Comparison of ENCODE assay signal across 8 cellular contexts in genomic region chr11:25981998-25982397, GRCh38.
A peak's percentile ranks its signal among the peaks of the same experiment; 100 is the strongest.
DNase-seq lines count a peak whose midpoint lies in the region; ATAC-seq, FAIRE-seq and TF ChIP-seq lines count a peak whose summit lies in the region.

No MANE protein-coding gene starts in this region.

- RAD21 ChIA-PET in GM12878 (lab: Charles Lee; ENCODE audit: unreplicated experiment): interaction anchor here (0.9 to 3.3 kb wide), 16 partner anchors 8 to 295 kb away, joined by 3 to 20 read pairs (median 4); no protein-coding TSS in a partner anchor

- H3K36me3 ChIP-seq in GM12878 (ENCODE audit: control insufficient read depth in 2 of 2, insufficient read depth in 2 of 2, low read length in 1 of 2): no peaks in the 10 kb centered on the region
- no peaks in the 10 kb centered on the region for H3K36me3 ChIP-seq in uterus

- H3K4me3 ChIP-seq in GM12878 (no peak overlapping the region), uterus (no peak overlapping the region)

- WGBS in GM12878 (ENCODE audit: insufficient coverage, insufficient replicate concordance, low lambda C conversion rate, missing lambda C conversion rate): 12% methylated on average over 4 of the region's 4 CpGs

- H3K4me1 ChIP-seq in GM12878 (ENCODE audit: control insufficient read depth, insufficient read depth, low read length): peaks cover 5% of the 10 kb centered on the region; the same call in 1 of the 2 replicates
- H3K4me1 ChIP-seq in uterus: no peaks in the 10 kb centered on the region

- peak; percentile 91 for TF ChIP-seq RAD21 in GM12878 (IDR thresholded peaks at IDR 0.05; ENCODE audit: insufficient read depth, low read depth, low read length)

- no peaks in the 10 kb centered on the region for H3K27me3 ChIP-seq in GM12878 (replicated peaks in 1 of 2; ENCODE audit: control insufficient read depth in 2 of 2, insufficient read depth in 2 of 2, low read length in 1 of 2)
- no peaks in the 10 kb centered on the region for H3K27me3 ChIP-seq in uterus

- no peak overlapping the region for H3K27ac ChIP-seq in GM12878 (ENCODE audit: control insufficient read depth, insufficient read depth)
- H3K27ac ChIP-seq in uterus: no peak overlapping the region

- H4K20me1 ChIP-seq in GM12878 (ENCODE audit: control insufficient read depth, insufficient read depth): no peaks in the 10 kb centered on the region

- POLR2A ChIA-PET in GM12878 (lab: Charles Lee): no interaction called here

- CTCF ChIA-PET in GM12878 (lab: Yijun Ruan, JAX): interaction anchor here (0.6 to 4.7 kb wide), 37 partner anchors 8 to 305 kb away, joined by 3 to 46 read pairs (median 4); no protein-coding TSS in a partner anchor

- H3K4me2 ChIP-seq in GM12878 (ENCODE audit: control insufficient read depth, insufficient read depth): no peak overlapping the region; the same call in 1 of the 2 replicates

- in situ Hi-C loops in GM12878 (cut with MboI): loop anchor here (5.0 kb wide), 2 partner anchors 240 to 295 kb away; no protein-coding TSS in a partner anchor

- SMC1A ChIA-PET in GM12878 (lab: Charles Lee; ENCODE audit: uncharacterized antibody, unreplicated experiment): interaction anchor here (0.5 to 2.4 kb wide), 18 partner anchors 9 to 863 kb away, joined by 3 to 16 read pairs (median 3); no protein-coding TSS in a partner anchor

- TF ChIP-seq EP300 in GM12878 (IDR thresholded peaks at IDR 0.05; ENCODE audit: borderline replicate concordance in 1 of 2, control insufficient read depth in 1 of 2, low read depth in 2 of 2, low read length in 2 of 2): no peak

- TF ChIP-seq CTCF in GM12878 (IDR thresholded peaks at IDR 0.05 in 2 of 3, conservative IDR thresholded peaks at IDR 0.05 in 1 of 3; ENCODE audit: control insufficient read depth in 2 of 3, extremely low read depth in 1 of 3, insufficient read depth in 1 of 3, low read depth in 3 of 3, low read length in 3 of 3) (peak; percentile 39 to 65 (median 51); a peak in 5 of 6 replicates), uterus (IDR thresholded peaks at IDR 0.05) (peak; percentile 47 to 62 (median 56))

- no peak overlapping the region; the same call in 1 of the 2 replicates for H2AFZ ChIP-seq in GM12878 (ENCODE audit: control insufficient read depth, low read depth, low read length)

- TF ChIP-seq POLR2A in GM12878 (IDR thresholded peaks at IDR 0.05; ENCODE audit: low read depth, low read length): no peak
- no peak for TF ChIP-seq POLR2A in uterus (IDR thresholded peaks at IDR 0.05)

- H3K79me2 ChIP-seq in GM12878 (ENCODE audit: control insufficient read depth, insufficient read depth, low read length): no peaks in the 10 kb centered on the region

- ATAC-seq in GM18499 (IDR thresholded peaks at IDR 0.05; ENCODE audit: insufficient read depth, unreplicated experiment): peak; percentile 95
- peak; percentile 94 for ATAC-seq in HG02763 (IDR thresholded peaks at IDR 0.05; ENCODE audit: unreplicated experiment)
- peak; percentile 98 for ATAC-seq in GM12878
- ATAC-seq in left colon: peak; percentile 51

- intact Hi-C loops in GM12878 (cut with micrococcal nuclease; ENCODE audit: unreplicated experiment): loop anchor here (1.0 kb wide), 3 partner anchors 153 to 294 kb away; no protein-coding TSS in a partner anchor
- intact Hi-C loops in left colon (cut with DNase I, micrococcal nuclease): loop anchor here in 1 of 2 donors (5.0 to 10.0 kb wide), 3 partner anchors 153 to 295 kb away; no protein-coding TSS in a partner anchor
- intact Hi-C loops in uterus (cut with DNase I; ENCODE audit: low total_unique reads): no loop called here

- DNase-seq in NCI-H1105 treated with DMSO at 0.1 percent for 48 hours (lab: John Stamatoyannopoulos, UW): peak; percentile 37
- peak; percentile 46 for DNase-seq in GM12878 (ENCODE audit: low read depth, low spot score)
- DNase-seq in left colon: no peak
- DNase-seq in uterus: no peak
- no peak for DNase-seq in 8988T

- no peak overlapping the region for H3K9ac ChIP-seq in GM12878 (ENCODE audit: control insufficient read depth, insufficient read depth, low read length)

- FAIRE-seq in A204.1 (lab: Jason Lieb, UNC) (peak; percentile 47), GM12878 (lab: Jason Lieb, UNC) (peak; percentile 97)

- no peaks in the 10 kb centered on the region for H3K9me3 ChIP-seq in GM12878 (replicated peaks; ENCODE audit: control insufficient read depth, insufficient read depth, low read length)
- H3K9me3 ChIP-seq in uterus: no peaks in the 10 kb centered on the region

- no TSS peak for BruUV-seq in GM12878 (replicated peaks; lab: Mats Ljungman, UMichigan)

TF ChIP-seq in GM12878, 131 proteins besides CTCF, POLR2A, EP300 and RAD21 (continues in another document):
- TF ChIP-seq SP1 (IDR thresholded peaks at IDR 0.05; ENCODE audit: low read depth, low read length) (no peak), CEBPZ (IDR thresholded peaks at IDR 0.05; ENCODE audit: low read depth, low read length) (no peak), SREBF2 (IDR thresholded peaks at IDR 0.05; ENCODE audit: low read length) (no peak), ZZZ3 (IDR thresholded peaks at IDR 0.05; ENCODE audit: control insufficient read depth, insufficient read length, low read depth) (no peak), RB1 (IDR thresholded peaks at IDR 0.05; ENCODE audit: borderline replicate concordance) (no peak), YBX1 (IDR thresholded peaks at IDR 0.05) (no peak), HCFC1 (IDR thresholded peaks at IDR 0.05; ENCODE audit: low read length) (no peak), BCL3 (IDR thresholded peaks at IDR 0.05; ENCODE audit: borderline replicate concordance, insufficient read depth, low read depth, low read length, poor library complexity, severe bottlenecking) (no peak), SUPT20H (IDR thresholded peaks at IDR 0.05; ENCODE audit: borderline replicate concordance, control insufficient read depth, low read depth, low read length) (no peak), JUNB (IDR thresholded peaks at IDR 0.05) (no peak), TCF12 (IDR thresholded peaks at IDR 0.05; ENCODE audit: low read depth, low read length) (0 out of 2 replicates have a peak, but pooled peaks have one; percentile 27), NKRF (conservative IDR thresholded peaks at IDR 0.05) (no peak), YY1 (IDR thresholded peaks at IDR 0.05; ENCODE audit: low read depth, low read length) (0 out of 2 replicates have a peak, but pooled peaks have one; percentile 15)

Comparison
In these comparisons a context has a peak if more than half of its experiments do, and no peak if none do; other contexts are left out.
1. DNase-seq: peak in NCI-H1105 treated with DMSO at 0.1 percent for 48 hours (single experiment) and GM12878 (single experiment); none in left colon (0 of 2), uterus (0 of 2) and 8988T (single experiment).
2. Peak in every context shown above with its lines, with median percentiles within 50 percentile points of each other: ATAC-seq.